18 cellular contexts compared by ENCODE assay signal in genomic region chr1:42142894-42143675, GRCh38. TPM values are rescaled to one million over a fixed set of nuclear protein-coding genes. Genes with fewer than 3 reads are reported as not detected.
A peak's percentile ranks its signal among the peaks of the same experiment; 100 is the strongest.
DNase-seq lines count a peak whose midpoint lies in the region; ATAC-seq and TF ChIP-seq lines count a peak whose summit lies in the region.
"Had no signal": no experiment of that assay in that cellular context is flagged by ENCODE, and none has a peak within 500 bp of the region (broad histone marks: within the 10 kb centered on the region; RNA-seq: fewer than 3 reads in every experiment).

No MANE protein-coding gene starts in this region.

- H3K4me3 ChIP-seq in SJCRH30 (no peak overlapping the region), dorsolateral prefrontal cortex (no peak overlapping the region)
- H3K4me3 ChIP-seq: breast epithelium had no signal

- intact Hi-C loops in activated CD4-positive, alpha-beta T cell treated with anti-CD3 and anti-CD28 coated beads for 36 hours (cut with DNase I, micrococcal nuclease), result loop anchor here in 1 of 2 experiments (10.0 kb wide), 1 partner anchor 432 kb away; no protein-coding TSS in a partner anchor
- intact Hi-C loops in dorsolateral prefrontal cortex (cut with DNase I) (no loop called here), left colon (cut with DNase I, micrococcal nuclease) (no loop called here)

- CTCF ChIA-PET in activated CD4-positive, alpha-beta T cell treated with anti-CD3 and anti-CD28 coated beads for 36 hours (lab: Charles Lee), result interaction anchor here (1.0 kb wide), 1 partner anchor 628 kb away, joined by 3 read pairs; no protein-coding TSS in a partner anchor
- CTCF ChIA-PET in activated CD4-positive, alpha-beta T cell treated with anti-CD3 and anti-CD28 coated beads, Interleukin-2, amount 10 ng/mL, durations not matched to agents 7 days and 5 days (lab: Charles Lee), result interaction anchor here (0.5 to 1.3 kb wide), 2 partner anchors 11 to 223 kb away, joined by 3 to 4 read pairs; no protein-coding TSS in a partner anchor

- peaks cover 6% of the 10 kb centered on the region for H3K27me3 Mint-ChIP-seq in activated CD4-positive, alpha-beta T cell treated with anti-CD3 and anti-CD28 coated beads for 36 hours
- peaks cover 2% of the 10 kb centered on the region for H3K27me3 Mint-ChIP-seq in activated CD4-positive, alpha-beta T cell treated with anti-CD3 and anti-CD28 coated beads, Interleukin-2, amount 10 ng/mL, durations not matched to agents 7 days and 5 days

- peaks cover 25% of the 10 kb centered on the region for H3K4me1 ChIP-seq in SJCRH30

- POLR2A ChIA-PET in activated CD4-positive, alpha-beta T cell treated with anti-CD3 and anti-CD28 coated beads for 36 hours (lab: Charles Lee), result no interaction called here
- POLR2A ChIA-PET in activated CD4-positive, alpha-beta T cell treated with anti-CD3 and anti-CD28 coated beads, Interleukin-2, amount 10 ng/mL, durations not matched to agents 7 days and 5 days (lab: Charles Lee), result no interaction called here

- no peak for DNase-seq in activated CD4-positive, alpha-beta T cell treated with anti-CD3 and anti-CD28 coated beads for 36 hours
- DNase-seq in activated CD4-positive, alpha-beta T cell treated with anti-CD3 and anti-CD28 coated beads, Interleukin-2, amount 10 ng/mL, durations not matched to agents 7 days and 5 days, result no peak
- DNase-seq in NCI-H1436 treated with DMSO at 0.1 percent for 48 hours (lab: John Stamatoyannopoulos, UW), result peak; percentile 29
- DNase-seq in SJCRH30, result peak; percentile 47 to 59
- no peak for DNase-seq in stimulated activated effector memory CD8-positive, alpha-beta T cell treated with anti-CD3 and anti-CD28 coated beads, Interleukin-12 subunit alpha, Interleukin-12 subunit beta, amount 100 ng/mL, for 72 hours (ENCODE audit: low spot score in 2 of 2)
- DNase-seq in dorsolateral prefrontal cortex, result no peak
- no peak for DNase-seq in left colon
- no peak for DNase-seq in DMS114 treated with DMSO at 0.1 percent for 48 hours (lab: John Stamatoyannopoulos, UW; ENCODE audit: unreplicated experiment)
- DNase-seq: activated CD4-positive, alpha-beta T cell treated with anti-CD3 and anti-CD28 coated beads, Interleukin-2, amount 50 U/mL, for 4 hours; activated gamma-delta T cell treated with Interleukin-2 at 50 U/mL for 16 hours; hippocampal formation; NK-92 treated with Interleukin-12 subunit alpha and Interleukin-12 subunit beta, amount 100 ng/mL, for 24 hours; occipital lobe; stimulated activated CD4-positive, alpha-beta T cell treated with anti-CD3 and anti-CD28 coated beads, Interleukin-15, amount 100 ng/mL, for 24 hours; T-cell had no signal

- H3K36me3 Mint-ChIP-seq in activated CD4-positive, alpha-beta T cell treated with anti-CD3 and anti-CD28 coated beads for 36 hours (ENCODE audit: low read depth), result no peaks in the 10 kb centered on the region
- H3K36me3 Mint-ChIP-seq in activated CD4-positive, alpha-beta T cell treated with anti-CD3 and anti-CD28 coated beads, Interleukin-2, amount 10 ng/mL, durations not matched to agents 7 days and 5 days (ENCODE audit: low read depth), result no peaks in the 10 kb centered on the region
- H3K36me3 Mint-ChIP-seq in stimulated activated effector memory CD8-positive, alpha-beta T cell treated with anti-CD3 and anti-CD28 coated beads, Interleukin-12 subunit alpha, Interleukin-12 subunit beta, amount 100 ng/mL, for 72 hours, result no peaks in the 10 kb centered on the region
- H3K36me3 Mint-ChIP-seq: memory B cell, T-cell had no signal

- no peaks in the 10 kb centered on the region for H3K27me3 ChIP-seq in SJCRH30
- H3K27me3 ChIP-seq in dorsolateral prefrontal cortex, result peaks cover 0 to 63% (median 0%) of the 10 kb centered on the region in 45 donors

- no peaks in the 10 kb centered on the region for H3K36me3 ChIP-seq in SJCRH30
- H3K36me3 ChIP-seq: breast epithelium had no signal

- no peak overlapping the region for H3K27ac ChIP-seq in SJCRH30
- H3K27ac ChIP-seq in dorsolateral prefrontal cortex, result no peak overlapping the region

- H3K4me3 Mint-ChIP-seq in activated CD4-positive, alpha-beta T cell treated with anti-CD3 and anti-CD28 coated beads for 36 hours, result no peak overlapping the region
- no peak overlapping the region for H3K4me3 Mint-ChIP-seq in activated CD4-positive, alpha-beta T cell treated with anti-CD3 and anti-CD28 coated beads, Interleukin-2, amount 10 ng/mL, durations not matched to agents 7 days and 5 days
- H3K4me3 Mint-ChIP-seq in stimulated activated effector memory CD8-positive, alpha-beta T cell treated with anti-CD3 and anti-CD28 coated beads, Interleukin-12 subunit alpha, Interleukin-12 subunit beta, amount 100 ng/mL, for 72 hours, result no peak overlapping the region
- H3K4me3 Mint-ChIP-seq: memory B cell, T-cell had no signal

- no peak overlapping the region for H3K27ac Mint-ChIP-seq in activated CD4-positive, alpha-beta T cell treated with anti-CD3 and anti-CD28 coated beads for 36 hours
- no peak overlapping the region for H3K27ac Mint-ChIP-seq in activated CD4-positive, alpha-beta T cell treated with anti-CD3 and anti-CD28 coated beads, Interleukin-2, amount 10 ng/mL, durations not matched to agents 7 days and 5 days
- no peak overlapping the region for H3K27ac Mint-ChIP-seq in stimulated activated effector memory CD8-positive, alpha-beta T cell treated with anti-CD3 and anti-CD28 coated beads, Interleukin-12 subunit alpha, Interleukin-12 subunit beta, amount 100 ng/mL, for 72 hours
- H3K27ac Mint-ChIP-seq: memory B cell had no signal

- no peaks in the 10 kb centered on the region for H3K9me3 Mint-ChIP-seq in activated CD4-positive, alpha-beta T cell treated with anti-CD3 and anti-CD28 coated beads for 36 hours (ENCODE audit: low read depth)
- H3K9me3 Mint-ChIP-seq in activated CD4-positive, alpha-beta T cell treated with anti-CD3 and anti-CD28 coated beads, Interleukin-2, amount 10 ng/mL, durations not matched to agents 7 days and 5 days, result no peaks in the 10 kb centered on the region
- no peaks in the 10 kb centered on the region for H3K9me3 Mint-ChIP-seq in stimulated activated effector memory CD8-positive, alpha-beta T cell treated with anti-CD3 and anti-CD28 coated beads, Interleukin-12 subunit alpha, Interleukin-12 subunit beta, amount 100 ng/mL, for 72 hours
- H3K9me3 Mint-ChIP-seq: memory B cell, T-cell had no signal

- peak; percentile 53 for ATAC-seq in activated CD4-positive, alpha-beta T cell treated with anti-CD3 and anti-CD28 coated beads for 36 hours
- peak; percentile 31 for ATAC-seq in stimulated activated effector memory CD8-positive, alpha-beta T cell treated with anti-CD3 and anti-CD28 coated beads, Interleukin-12 subunit alpha, Interleukin-12 subunit beta, amount 100 ng/mL, for 72 hours
- no peak for ATAC-seq in left colon
- ATAC-seq: T-cell had no signal

- TF ChIP-seq CTCF in dorsolateral prefrontal cortex (IDR thresholded peaks at IDR 0.05 in 54 of 56, conservative IDR thresholded peaks at IDR 0.05 in 2 of 56; ENCODE audit: low read depth in 1 of 56, partially characterized antibody in 56 of 56), result no peak

- peaks cover 7% of the 10 kb centered on the region for H3K4me1 Mint-ChIP-seq in activated CD4-positive, alpha-beta T cell treated with anti-CD3 and anti-CD28 coated beads for 36 hours
- peaks cover 7% of the 10 kb centered on the region for H3K4me1 Mint-ChIP-seq in activated CD4-positive, alpha-beta T cell treated with anti-CD3 and anti-CD28 coated beads, Interleukin-2, amount 10 ng/mL, durations not matched to agents 7 days and 5 days
- no peaks in the 10 kb centered on the region for H3K4me1 Mint-ChIP-seq in stimulated activated effector memory CD8-positive, alpha-beta T cell treated with anti-CD3 and anti-CD28 coated beads, Interleukin-12 subunit alpha, Interleukin-12 subunit beta, amount 100 ng/mL, for 72 hours
- H3K4me1 Mint-ChIP-seq: memory B cell had no signal

- H3K9me3 ChIP-seq in SJCRH30 (replicated peaks), result no peaks in the 10 kb centered on the region
- H3K9me3 ChIP-seq: breast epithelium had no signal

RNA-seq across cellular contexts. Expression of gene GUCA2B, which starts 10.1 kb away (rescaled TPM):
- not detected for total RNA-seq in activated CD4-positive, alpha-beta T cell treated with anti-CD3 and anti-CD28 coated beads for 36 hours
- total RNA-seq in activated CD4-positive, alpha-beta T cell treated with anti-CD3 and anti-CD28 coated beads, Interleukin-2, amount 10 ng/mL, durations not matched to agents 7 days and 5 days, result not detected
- total RNA-seq in SJCRH30 (2014; rRNA removed; shearing (Covaris generic)), result not detected in 2 replicates
- not detected for total RNA-seq in dorsolateral prefrontal cortex
- total RNA-seq in left colon, result 100 to 1,000 TPM in 1 of 2 donors, 10 to 100 TPM in 1; 86.9 to 414 TPM
- total RNA-seq: A673, breast epithelium, occipital lobe, T-cell had no signal

RNA-seq across cellular contexts. Expression of gene GUCA2A, which starts 21.5 kb away (rescaled TPM):
- not detected for total RNA-seq in activated CD4-positive, alpha-beta T cell treated with anti-CD3 and anti-CD28 coated beads for 36 hours
- not detected for total RNA-seq in activated CD4-positive, alpha-beta T cell treated with anti-CD3 and anti-CD28 coated beads, Interleukin-2, amount 10 ng/mL, durations not matched to agents 7 days and 5 days
- not detected in 2 replicates for total RNA-seq in SJCRH30 (2014; rRNA removed; shearing (Covaris generic))
- total RNA-seq in dorsolateral prefrontal cortex (not detected), left colon (1,000 to 10,000 TPM; 1,178 to 2,096 TPM)
- total RNA-seq: A673, occipital lobe, T-cell had no signal

Comparison
In these comparisons a context has a peak if more than half of its experiments do, and no peak if none do; other contexts are left out.
1. DNase-seq: peak in NCI-H1436 treated with DMSO at 0.1 percent for 48 hours (single experiment) and SJCRH30 (2 of 2); none in activated CD4-positive, alpha-beta T cell treated with anti-CD3 and anti-CD28 coated beads for 36 hours (single experiment), activated CD4-positive, alpha-beta T cell treated with anti-CD3 and anti-CD28 coated beads, Interleukin-2, amount 10 ng/mL, durations not matched to agents 7 days and 5 days (single experiment), stimulated activated effector memory CD8-positive, alpha-beta T cell treated with anti-CD3 and anti-CD28 coated beads, Interleukin-12 subunit alpha, Interleukin-12 subunit beta, amount 100 ng/mL, for 72 hours (0 of 2), dorsolateral prefrontal cortex (0 of 10), left colon (0 of 2) and DMS114 treated with DMSO at 0.1 percent for 48 hours (single experiment).
2. RNA of gene GUCA2B, which starts 10.1 kb away (total RNA-seq): 86.9 to 414 TPM in left colon; not detected in activated CD4-positive, alpha-beta T cell treated with anti-CD3 and anti-CD28 coated beads for 36 hours, not detected in activated CD4-positive, alpha-beta T cell treated with anti-CD3 and anti-CD28 coated beads, Interleukin-2, amount 10 ng/mL, durations not matched to agents 7 days and 5 days, not detected in SJCRH30 and not detected in dorsolateral prefrontal cortex; every median in the first group is over 10 times any median in the second.
3. RNA of gene GUCA2A, which starts 21.5 kb away (total RNA-seq): 1,178 to 2,096 TPM in left colon; not detected in activated CD4-positive, alpha-beta T cell treated with anti-CD3 and anti-CD28 coated beads for 36 hours, not detected in activated CD4-positive, alpha-beta T cell treated with anti-CD3 and anti-CD28 coated beads, Interleukin-2, amount 10 ng/mL, durations not matched to agents 7 days and 5 days, not detected in SJCRH30 and not detected in dorsolateral prefrontal cortex; every median in the first group is over 100 times any median in the second.